In the genomic region with DNA sequence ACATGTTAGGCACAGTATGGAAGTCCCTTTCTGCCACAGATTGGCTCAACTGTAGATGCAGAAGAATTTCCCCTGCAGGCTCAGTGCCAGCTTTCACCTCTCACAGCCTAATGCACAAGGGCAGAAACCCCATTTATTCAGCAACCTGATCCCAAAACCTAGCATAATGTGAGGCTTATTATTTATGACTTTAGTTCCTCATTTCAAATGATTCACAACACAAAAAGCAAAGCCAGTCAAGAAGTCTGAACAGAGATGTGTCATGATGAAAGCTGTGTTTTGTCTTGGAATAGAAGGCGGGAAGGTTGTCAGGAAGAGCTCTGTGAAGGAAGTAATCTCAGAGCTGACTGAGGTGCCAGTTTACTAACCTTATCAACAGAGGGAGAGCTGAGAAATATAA, we compare ENCODE assay signal across 23 cellular contexts.
"Had no signal": no experiment of that assay in that cellular context is flagged by ENCODE, and none has a peak within 500 bp of the region (broad histone marks: within the 10 kb centered on the region; RNA-seq: fewer than 3 reads in every experiment).

No MANE protein-coding gene starts in this region.

- H3K4me1 Mint-ChIP-seq: immature natural killer cell; naive thymus-derived CD8-positive, alpha-beta T cell; stimulated activated naive B cell treated with anti-CD40 and anti-IgM and Interleukin-4, amounts not matched to agents 10 μg/mL and 1 μg/mL and 100 μg/mL, for 72 hours had no signal

- H3K4me1 ChIP-seq: gastrocnemius medialis, psoas muscle, right lobe of liver, stomach, transverse colon had no signal

- DNase-seq: cerebellar nuclear complex; dermis blood vessel endothelial cell; effector CD4-positive, alpha-beta T cell; gastrocnemius medialis; glutamatergic neuron; immature natural killer cell; left colon; mammary epithelial cell; mucosa of descending colon; naive thymus-derived CD8-positive, alpha-beta T cell; psoas muscle; retina; right lobe of liver; stimulated activated CD4-positive, alpha-beta T cell treated with anti-CD3 and anti-CD28 coated beads, Interleukin-2, amount 100 ng/mL, for 24 hours; stimulated activated CD4-positive, alpha-beta T cell treated with anti-CD3 and anti-CD28 coated beads, Interleukin-4, amount 100 ng/mL, for 4 hours; stimulated activated naive B cell treated with anti-CD40 and anti-IgM and Interleukin-4, amounts not matched to agents 10 μg/mL and 1 μg/mL and 100 μg/mL, for 72 hours; stomach; substantia nigra; transverse colon had no signal

- H3K27me3 Mint-ChIP-seq: stimulated activated naive B cell treated with anti-CD40 and anti-IgM and Interleukin-4, amounts not matched to agents 10 μg/mL and 1 μg/mL and 100 μg/mL, for 72 hours had no signal

- H3K27me3 ChIP-seq: gastrocnemius medialis, neutrophil, right lobe of liver, stomach, transverse colon had no signal

- H3K9me3 ChIP-seq: gastrocnemius medialis, neutrophil, psoas muscle, right lobe of liver, thoracic aorta, transverse colon had no signal

- H3K27ac Mint-ChIP-seq: immature natural killer cell; naive thymus-derived CD8-positive, alpha-beta T cell; stimulated activated naive B cell treated with anti-CD40 and anti-IgM and Interleukin-4, amounts not matched to agents 10 μg/mL and 1 μg/mL and 100 μg/mL, for 72 hours had no signal

- H3K4me3 Mint-ChIP-seq: immature natural killer cell; naive thymus-derived CD8-positive, alpha-beta T cell; stimulated activated naive B cell treated with anti-CD40 and anti-IgM and Interleukin-4, amounts not matched to agents 10 μg/mL and 1 μg/mL and 100 μg/mL, for 72 hours had no signal

- H3K27ac ChIP-seq: gastrocnemius medialis, neutrophil, psoas muscle, right lobe of liver, skin epidermis, stomach, thoracic aorta, transverse colon had no signal

- H3K4me3 ChIP-seq: gastrocnemius medialis, mucosa of descending colon, psoas muscle, right lobe of liver, skin epidermis, stomach, thoracic aorta, transverse colon had no signal

- H3K36me3 ChIP-seq: gastrocnemius medialis, neutrophil, right lobe of liver, stomach, thoracic aorta, transverse colon had no signal

- H3K36me3 Mint-ChIP-seq: immature natural killer cell; naive thymus-derived CD8-positive, alpha-beta T cell; stimulated activated naive B cell treated with anti-CD40 and anti-IgM and Interleukin-4, amounts not matched to agents 10 μg/mL and 1 μg/mL and 100 μg/mL, for 72 hours had no signal

- ATAC-seq: esophagus mucosa; gastrocnemius medialis; left colon; mucosa of descending colon; naive thymus-derived CD8-positive, alpha-beta T cell; psoas muscle; right lobe of liver; stimulated activated naive B cell treated with anti-CD40 and anti-IgM and Interleukin-4, amounts not matched to agents 10 μg/mL and 1 μg/mL and 100 μg/mL, for 72 hours had no signal
